Comparison of ENCODE assay signal across 8 cellular contexts in genomic region chr6:27479319-27480182, GRCh38. TPM values are rescaled to one million over a fixed set of nuclear protein-coding genes. Genes with fewer than 3 reads are reported as not detected.
A peak's percentile ranks its signal among the peaks of the same experiment; 100 is the strongest.
DNase-seq lines count a peak whose midpoint lies in the region; ATAC-seq lines count a peak whose summit lies in the region.

No MANE protein-coding gene starts in this region.

- no peak overlapping the region for H3K4me3 Mint-ChIP-seq in T-helper 17 cell

- H3K36me3 Mint-ChIP-seq in T-helper 17 cell (ENCODE audit: low read depth), result no peaks in the 10 kb centered on the region

- no peaks in the 10 kb centered on the region for H3K9me3 ChIP-seq in T-helper 17 cell (ENCODE audit: control insufficient read depth, low read length, poor library complexity, severe bottlenecking)

- peaks cover 2% of the 10 kb centered on the region for H3K4me1 Mint-ChIP-seq in T-helper 17 cell

- peak; percentile 64 for DNase-seq in NCI-H1417 treated with DMSO at 0.1 percent for 48 hours (lab: John Stamatoyannopoulos, UW)
- peak; percentile 55 to 92 (median 71) for DNase-seq in T-helper 17 cell
- DNase-seq in hepatic stellate cell (ENCODE audit: low spot score), result peak; percentile 71
- DNase-seq in retina, result peak; percentile 92
- no peak for DNase-seq in cortex of kidney (lab: John Stamatoyannopoulos, UW)

- ATAC-seq in GM18498 (IDR thresholded peaks at IDR 0.05; ENCODE audit: unreplicated experiment), result peak; percentile 65
- peak; percentile 57 for ATAC-seq in HG02840 (IDR thresholded peaks at IDR 0.05; ENCODE audit: low FRiP score, unreplicated experiment)
- peak; percentile 81 for ATAC-seq in T-helper 17 cell

- H3K27ac Mint-ChIP-seq in T-helper 17 cell, result no peak overlapping the region

- no peaks in the 10 kb centered on the region for H3K27me3 Mint-ChIP-seq in T-helper 17 cell

- H3K27ac ChIP-seq in angular gyrus (ENCODE audit: low read depth, low read length), result peak overlapping the region; percentile 95

RNA-seq across cellular contexts. Expression of gene ZNF184, which starts 6.6 kb away (rescaled TPM):
- 10 to 100 TPM in 1 of 2 donors, 1 to 10 TPM in 1; 9.8 to 12.5 TPM for total RNA-seq in T-helper 17 cell
